In the genomic region with DNA sequence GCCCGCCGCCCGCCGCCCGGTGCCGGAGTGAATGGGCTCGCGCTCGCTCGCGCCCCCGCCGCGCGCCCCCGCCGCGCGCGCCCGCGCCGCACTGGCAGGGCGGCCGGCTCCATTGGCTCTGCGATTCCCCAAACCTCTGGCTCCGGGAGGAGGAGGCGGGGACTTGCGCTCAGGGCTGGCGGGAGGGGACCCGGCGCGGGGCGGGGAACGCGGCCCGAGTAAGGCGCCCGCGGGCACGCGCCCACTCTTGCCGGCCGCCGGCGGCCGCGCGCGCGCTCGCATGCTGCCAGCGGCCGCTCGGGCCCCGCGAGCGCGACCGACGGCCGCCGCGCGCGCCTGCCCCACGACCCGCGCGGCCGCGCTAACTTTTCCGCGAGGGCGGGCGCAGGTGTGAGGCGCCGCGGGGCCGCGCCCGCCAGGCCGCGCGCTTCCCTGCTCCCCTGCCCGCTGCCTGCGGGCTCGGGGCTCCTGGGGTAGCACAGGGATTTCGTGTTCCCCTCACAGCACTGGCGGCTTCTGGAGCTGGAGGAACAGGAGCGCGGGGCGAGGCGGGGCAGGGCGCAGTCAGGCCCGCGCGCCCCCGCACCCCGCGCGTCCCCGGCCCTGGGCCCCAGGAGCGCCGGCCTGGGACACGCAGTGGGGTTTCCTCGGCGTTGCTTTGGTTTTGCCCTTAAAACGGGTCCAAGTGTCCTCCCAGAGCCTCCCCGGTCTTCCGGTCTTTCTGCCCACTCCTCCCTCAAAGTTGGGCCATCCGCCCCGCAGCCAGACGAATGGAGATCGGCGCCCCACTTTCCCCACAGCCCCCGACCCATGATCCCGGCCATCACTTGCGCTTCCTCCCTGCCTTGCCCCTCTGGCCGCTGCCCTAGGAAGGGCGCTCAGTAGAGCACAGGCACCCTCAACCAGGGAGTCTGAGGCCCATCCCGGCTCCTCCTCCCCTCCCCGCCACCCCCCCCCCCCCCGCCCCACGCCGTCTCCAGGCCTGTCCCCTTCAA, we compare ENCODE assay signal across 8 cellular contexts.
DNase-seq lines count a peak whose midpoint lies in the region; ATAC-seq and TF ChIP-seq lines count a peak whose summit lies in the region.

No MANE protein-coding gene starts in this region.

- H3K36me3 ChIP-seq in endocrine pancreas (ENCODE audit: control insufficient read depth, insufficient read depth, low read length) (no peaks in the 10 kb centered on the region), mesenchymal stem cell (ENCODE audit: control insufficient read depth in 1 of 2, insufficient read depth in 2 of 2, low read depth in 1 of 2, low read length in 2 of 2) (no peaks in the 10 kb centered on the region)

- no peak overlapping the region for H2BK5ac ChIP-seq in mesenchymal stem cell (ENCODE audit: low read depth, low read length, poor library complexity, severe bottlenecking)

- CTCF ChIA-PET in AG04449 (lab: Yijun Ruan, JAX), result no interaction called here

- H2BK12ac ChIP-seq in mesenchymal stem cell (ENCODE audit: low read length in 2 of 2), result no peak overlapping the region

- no peak overlapping the region for H4K91ac ChIP-seq in mesenchymal stem cell (ENCODE audit: low read length)

- TF ChIP-seq CTCF in AG04449 (IDR thresholded peaks at IDR 0.05; ENCODE audit: insufficient read depth, low read length, missing control alignments) (no peak), HL-60 (IDR thresholded peaks at IDR 0.05; ENCODE audit: insufficient read depth, low read length) (no peak)

- H3K18ac ChIP-seq in mesenchymal stem cell (ENCODE audit: low read depth in 1 of 2, low read length in 2 of 2), result no peak overlapping the region

- H3K27ac ChIP-seq in HL-60 (replicated peaks), result no peak overlapping the region
- H3K27ac ChIP-seq in mesenchymal stem cell (ENCODE audit: low read length, poor library complexity, severe bottlenecking), result no peak overlapping the region

- peak overlapping the region; percentile 44 for H3K9ac ChIP-seq in endocrine pancreas (ENCODE audit: control insufficient read depth, insufficient read depth, low read length)
- no peak overlapping the region for H3K9ac ChIP-seq in mesenchymal stem cell (ENCODE audit: low read length)

- H3K4ac ChIP-seq in mesenchymal stem cell (ENCODE audit: low read depth in 1 of 2, low read length in 2 of 2), result no peak overlapping the region

- no peak overlapping the region for H3K14ac ChIP-seq in mesenchymal stem cell (ENCODE audit: low read length in 2 of 2)

- no peaks in the 10 kb centered on the region for H3K79me1 ChIP-seq in mesenchymal stem cell (replicated peaks; ENCODE audit: low read length, poor library complexity, severe bottlenecking)

- POLR2A ChIA-PET in AG04449 (lab: Yijun Ruan, JAX), result no interaction called here

- no peak overlapping the region for H2BK15ac ChIP-seq in mesenchymal stem cell (ENCODE audit: low read depth, poor library complexity, severe bottlenecking)

- 2% methylated on average over 71 of the region's 126 CpGs for WGBS in mesenchymal stem cell

- H3K4me1 ChIP-seq in endocrine pancreas (ENCODE audit: control insufficient read depth, insufficient read depth, low read length) (no peaks in the 10 kb centered on the region), mesenchymal stem cell (ENCODE audit: control insufficient read depth, insufficient read depth, low read depth, low read length) (peaks cover 16% of the 10 kb centered on the region)

- H3K23ac ChIP-seq in mesenchymal stem cell (ENCODE audit: low read length in 2 of 2), result peak overlapping the region in 1 of 2 experiments; percentile 80

- H3K9me3 ChIP-seq in endocrine pancreas (ENCODE audit: control insufficient read depth, low read length) (no peaks in the 10 kb centered on the region), mesenchymal stem cell (ENCODE audit: control insufficient read depth, low read length) (no peaks in the 10 kb centered on the region)

- H4K8ac ChIP-seq in mesenchymal stem cell (ENCODE audit: low read length), result no peak overlapping the region

- H3K27me3 ChIP-seq in HL-60 (ENCODE audit: insufficient read depth, poor library complexity, severe bottlenecking) (peaks cover 20% of the 10 kb centered on the region), endocrine pancreas (ENCODE audit: control insufficient read depth, insufficient read depth, low read length) (no peaks in the 10 kb centered on the region), mesenchymal stem cell (ENCODE audit: control insufficient read depth in 1 of 2, insufficient read depth in 1 of 2, low read length in 2 of 2) (peaks cover 27 to 50% of the 10 kb centered on the region in 2 experiments)

- H3K4me3 ChIP-seq in AG04449 (ENCODE audit: low read depth, low read length), result peak overlapping the region; percentile 47
- H3K4me3 ChIP-seq in HL-60 (replicated peaks; ENCODE audit: insufficient read depth, low read length), result peak overlapping the region; percentile 36
- no peak overlapping the region for H3K4me3 ChIP-seq in endocrine pancreas (ENCODE audit: control insufficient read depth, insufficient read depth, low read length)
- peak overlapping the region in 1 of 2 experiments; percentile 57 for H3K4me3 ChIP-seq in mesenchymal stem cell (ENCODE audit: insufficient read depth in 1 of 2, low read depth in 1 of 2, low read length in 2 of 2)

- H2AFZ ChIP-seq in mesenchymal stem cell (ENCODE audit: low read depth, low read length), result peak overlapping the region; percentile 62

- peak overlapping the region; percentile 97 for H3K4me2 ChIP-seq in mesenchymal stem cell (ENCODE audit: low read length, poor library complexity, severe bottlenecking)

- ATAC-seq in GM18909 (IDR thresholded peaks at IDR 0.05; ENCODE audit: poor library complexity, unreplicated experiment), result peak; percentile 57

- H2BK120ac ChIP-seq in mesenchymal stem cell (ENCODE audit: low read depth, low read length), result no peak overlapping the region

- no peak for DNase-seq in AG04449 (ENCODE audit: low read depth, low spot score)
- DNase-seq in HL-60 (ENCODE audit: low read depth in 1 of 2, low spot score in 1 of 2), result peak; percentile 49 to 76
- peak; percentile 73 for DNase-seq in NOMO-1 treated with DMSO at 0.1 percent for 48 hours (lab: John Stamatoyannopoulos, UW; ENCODE audit: unreplicated experiment)
- peak; percentile 30 for DNase-seq in activated CD8-positive, alpha-beta memory T cell treated with anti-CD3 and anti-CD28 coated beads, Interleukin-2, amount 50 U/mL, for 1 hour (ENCODE audit: extremely low read depth)
- peak; percentile 79 for DNase-seq in mesenchymal stem cell
- peak; percentile 60 for DNase-seq in stimulated activated CD8-positive, alpha-beta memory T cell treated with anti-CD3 and anti-CD28 coated beads, Interleukin-12 subunit alpha, Interleukin-12 subunit beta, amount 100 ng/mL, for 1 hour (ENCODE audit: low read depth)

- H2AK5ac ChIP-seq in mesenchymal stem cell (ENCODE audit: low read length, severe bottlenecking), result no peak overlapping the region
